Comparison of ENCODE assay signal across 8 cellular contexts in genomic region chr6:2103644-2104523, GRCh38.
DNase-seq lines count a peak whose midpoint lies in the region; ATAC-seq and TF ChIP-seq lines count a peak whose summit lies in the region.

No MANE protein-coding gene starts in this region.

- CTCF ChIA-PET in CD4-positive, alpha-beta T cell (lab: Charles Lee): interaction anchor here (1.1 kb wide), 1 partner anchor 531 kb away, joined by 3 read pairs; no protein-coding TSS in a partner anchor

- TF ChIP-seq CTCF in CD4-positive, alpha-beta T cell (IDR thresholded peaks at IDR 0.05): peak; percentile 63
- peak in 3 of 4 experiments; percentile 31 to 60 (median 56) for TF ChIP-seq CTCF in uterus (IDR thresholded peaks at IDR 0.05)

- H3K36me3 ChIP-seq in uterus: no peaks in the 10 kb centered on the region

- H3K4me1 Mint-ChIP-seq in CD4-positive, alpha-beta T cell (ENCODE audit: low read depth): no peaks in the 10 kb centered on the region

- no peaks in the 10 kb centered on the region for H3K27me3 Mint-ChIP-seq in CD4-positive, alpha-beta T cell

- ATAC-seq in CD4-positive, alpha-beta T cell (ENCODE audit: poor library complexity): peak; percentile 58
- ATAC-seq in GM21423 (IDR thresholded peaks at IDR 0.05; ENCODE audit: unreplicated experiment): peak; percentile 70
- no peak for ATAC-seq in HG03175 (IDR thresholded peaks at IDR 0.05; ENCODE audit: unreplicated experiment)
- no peak for ATAC-seq in GM18909 (IDR thresholded peaks at IDR 0.05; ENCODE audit: poor library complexity, unreplicated experiment)

- POLR2A ChIA-PET in CD4-positive, alpha-beta T cell (lab: Charles Lee): no interaction called here

- no peaks in the 10 kb centered on the region for H3K9me3 Mint-ChIP-seq in CD4-positive, alpha-beta T cell

- no peak for TF ChIP-seq POLR2A in uterus (IDR thresholded peaks at IDR 0.05)

- no peak overlapping the region for H3K4me3 ChIP-seq in uterus

- H3K27ac ChIP-seq in CD4-positive, alpha-beta T cell (ENCODE audit: low read depth, low read length): no peak overlapping the region
- H3K27ac ChIP-seq in uterus: no peak overlapping the region

- H3K4me1 ChIP-seq in uterus: no peaks in the 10 kb centered on the region

- H3K9me3 ChIP-seq in CD4-positive, alpha-beta T cell (ENCODE audit: control insufficient read depth, low read length): no peaks in the 10 kb centered on the region
- H3K9me3 ChIP-seq in uterus: no peaks in the 10 kb centered on the region

- H3K4me3 Mint-ChIP-seq in CD4-positive, alpha-beta T cell: no peak overlapping the region

- no peaks in the 10 kb centered on the region for H3K36me3 Mint-ChIP-seq in CD4-positive, alpha-beta T cell (ENCODE audit: low read depth)

- no peak for DNase-seq in CD4-positive, alpha-beta T cell
- DNase-seq in NCI-H82 (lab: John Stamatoyannopoulos, UW): peak; percentile 68
- DNase-seq in T47D (ENCODE audit: low read depth in 1 of 2, low spot score in 1 of 2): peak; percentile 23 to 75
- peak; percentile 77 for DNase-seq in kidney tubule cell (ENCODE audit: low spot score)
- no peak for DNase-seq in uterus

- intact Hi-C loops in CD4-positive, alpha-beta T cell (cut with DNase I, micrococcal nuclease): loop anchor here (1.0 to 5.0 kb wide), 8 partner anchors 92 to 581 kb away; no protein-coding TSS in a partner anchor
- intact Hi-C loops in uterus (cut with DNase I; ENCODE audit: low total_unique reads): no loop called here

- H3K27ac Mint-ChIP-seq in CD4-positive, alpha-beta T cell: no peak overlapping the region

- no peaks in the 10 kb centered on the region for H3K27me3 ChIP-seq in CD4-positive, alpha-beta T cell (ENCODE audit: control insufficient read depth, insufficient read depth, low read length)
- H3K27me3 ChIP-seq in uterus: no peaks in the 10 kb centered on the region

- in situ Hi-C loops in T47D (cut with HindIII; ENCODE audit: low pct_unique_long_range_greater_than_20kb, low sequenced_read_pairs): no loop called here

Comparison
In these comparisons a context has a peak if more than half of its experiments do, and no peak if none do; other contexts are left out.
1. ATAC-seq: peak in CD4-positive, alpha-beta T cell (single experiment) and GM21423 (single experiment); none in HG03175 (single experiment) and GM18909 (single experiment).
2. DNase-seq: peak in NCI-H82 (single experiment), T47D (2 of 2) and kidney tubule cell (single experiment); none in CD4-positive, alpha-beta T cell (0 of 10) and uterus (0 of 2).